Comparison of ENCODE assay signal across 18 cellular contexts in genomic region chr7:150675714-150676113, GRCh38. TPM values are rescaled to one million over a fixed set of nuclear protein-coding genes. Genes with fewer than 3 reads are reported as not detected.
DNase-seq lines count a peak whose midpoint lies in the region; ATAC-seq and TF ChIP-seq lines count a peak whose summit lies in the region.
"Had no signal": no experiment of that assay in that cellular context is flagged by ENCODE, and none has a peak within 500 bp of the region (broad histone marks: within the 10 kb centered on the region; RNA-seq: fewer than 3 reads in every experiment).

No MANE protein-coding gene starts in this region.

- H3K9me2 ChIP-seq in Loucy (replicated peaks; ENCODE audit: low read depth, low read length): no peaks in the 10 kb centered on the region

- H2AFZ ChIP-seq in Loucy (ENCODE audit: low read length): no peak overlapping the region

- H3F3A ChIP-seq in Loucy (ENCODE audit: low read depth): peaks cover 3% of the 10 kb centered on the region; the same call in 1 of the 2 replicates

- H3K4me1 Mint-ChIP-seq in activated CD4-positive, alpha-beta T cell treated with anti-CD3 and anti-CD28 coated beads, Interleukin-2, amount 10 ng/mL, durations not matched to agents 7 days and 5 days: peaks cover 83% of the 10 kb centered on the region
- peaks cover 49 to 67% of the 10 kb centered on the region in 2 donors for H3K4me1 Mint-ChIP-seq in effector memory CD8-positive, alpha-beta T cell (ENCODE audit: low read depth in 2 of 2)
- H3K4me1 Mint-ChIP-seq in stimulated activated naive CD8-positive, alpha-beta T cell treated with anti-CD3 and anti-CD28 coated beads, Interleukin-15, amount 100 ng/mL, for 72 hours: peaks cover 73% of the 10 kb centered on the region

- H3K9ac ChIP-seq in Loucy (ENCODE audit: low read depth, low read length, poor library complexity, severe bottlenecking): peak overlapping the region; percentile 55

- peaks cover 17% of the 10 kb centered on the region for H3K9me3 ChIP-seq in Loucy (ENCODE audit: insufficient read depth, low read depth, low read length)
- H3K9me3 ChIP-seq: A549, prostate gland had no signal

- H3K36me3 ChIP-seq in Loucy (ENCODE audit: insufficient read depth, low read length): no peaks in the 10 kb centered on the region
- H3K36me3 ChIP-seq: prostate gland had no signal

- peak overlapping the region; percentile 51 for H3K4me2 ChIP-seq in Loucy (ENCODE audit: low read depth, low read length, poor library complexity, severe bottlenecking)
- H3K4me2 ChIP-seq: A549 had no signal

- H3K27me3 Mint-ChIP-seq in activated CD4-positive, alpha-beta T cell treated with anti-CD3 and anti-CD28 coated beads, Interleukin-2, amount 10 ng/mL, durations not matched to agents 7 days and 5 days: no peaks in the 10 kb centered on the region
- no peaks in the 10 kb centered on the region for H3K27me3 Mint-ChIP-seq in effector memory CD8-positive, alpha-beta T cell
- no peaks in the 10 kb centered on the region for H3K27me3 Mint-ChIP-seq in stimulated activated naive CD8-positive, alpha-beta T cell treated with anti-CD3 and anti-CD28 coated beads, Interleukin-15, amount 100 ng/mL, for 72 hours

- no peak for DNase-seq in activated CD4-positive, alpha-beta T cell treated with anti-CD3 and anti-CD28 coated beads, Interleukin-2, amount 10 ng/mL, durations not matched to agents 7 days and 5 days
- DNase-seq in activated CD4-positive, alpha-beta T cell treated with anti-CD3 and anti-CD28 coated beads for 4 hours: no peak
- no peak for DNase-seq in effector memory CD8-positive, alpha-beta T cell
- DNase-seq in stimulated activated naive CD8-positive, alpha-beta T cell treated with anti-CD3 and anti-CD28 coated beads, Interleukin-15, amount 100 ng/mL, for 72 hours: no peak
- DNase-seq in NCI-H2227 (lab: John Stamatoyannopoulos, UW; ENCODE audit: unreplicated experiment) (no peak), CD1c-positive myeloid dendritic cell (ENCODE audit: extremely low spot score) (no peak)
- DNase-seq: activated CD4-positive, alpha-beta T cell treated with anti-CD3 and anti-CD28 coated beads, Interleukin-2, amount 50 U/mL, for 1 hour; activated naive CD4-positive, alpha-beta T cell treated with Interleukin-2 at 50 U/mL for 16 hours; COR-L47; NCI-H2081; NCI-H748 treated with DMSO at 0.1 percent for 48 hours; trophoblast cell had no signal

- peaks cover 32% of the 10 kb centered on the region for H3K4me1 ChIP-seq in Loucy (ENCODE audit: insufficient read depth, low read length, poor library complexity, severe bottlenecking)
- H3K4me1 ChIP-seq: A549, prostate gland had no signal

- H3K4me3 ChIP-seq in Loucy (ENCODE audit: low read length, poor library complexity, severe bottlenecking): peak overlapping the region; percentile 30
- H3K4me3 ChIP-seq: A549, prostate gland had no signal

- POLR2A ChIA-PET in activated CD4-positive, alpha-beta T cell treated with anti-CD3 and anti-CD28 coated beads, Interleukin-2, amount 10 ng/mL, durations not matched to agents 7 days and 5 days (lab: Charles Lee): interaction anchor here (0.6 kb wide), 1 partner anchor 172 kb away, joined by 3 read pairs; no protein-coding TSS in a partner anchor

- peaks cover 60% of the 10 kb centered on the region for H3K36me3 Mint-ChIP-seq in activated CD4-positive, alpha-beta T cell treated with anti-CD3 and anti-CD28 coated beads, Interleukin-2, amount 10 ng/mL, durations not matched to agents 7 days and 5 days (ENCODE audit: low read depth)
- H3K36me3 Mint-ChIP-seq in effector memory CD8-positive, alpha-beta T cell (ENCODE audit: insufficient read depth): no peaks in the 10 kb centered on the region

- CTCF ChIA-PET in activated CD4-positive, alpha-beta T cell treated with anti-CD3 and anti-CD28 coated beads, Interleukin-2, amount 10 ng/mL, durations not matched to agents 7 days and 5 days (lab: Charles Lee): interaction anchor here (0.6 kb wide), 1 partner anchor 191 kb away, joined by 3 read pairs; no protein-coding TSS in a partner anchor

- H3K4me3 Mint-ChIP-seq in activated CD4-positive, alpha-beta T cell treated with anti-CD3 and anti-CD28 coated beads, Interleukin-2, amount 10 ng/mL, durations not matched to agents 7 days and 5 days: peak overlapping the region; percentile 20
- peak overlapping the region; percentile 24 to 71 for H3K4me3 Mint-ChIP-seq in effector memory CD8-positive, alpha-beta T cell
- peak overlapping the region; percentile 8 to 17 for H3K4me3 Mint-ChIP-seq in stimulated activated naive CD8-positive, alpha-beta T cell treated with anti-CD3 and anti-CD28 coated beads, Interleukin-15, amount 100 ng/mL, for 72 hours

- no peak for TF ChIP-seq CTCF in Loucy (conservative IDR thresholded peaks at IDR 0.05; ENCODE audit: low read length)

- no peak for ATAC-seq in effector memory CD8-positive, alpha-beta T cell (replicated peaks)
- ATAC-seq in stimulated activated naive CD8-positive, alpha-beta T cell treated with anti-CD3 and anti-CD28 coated beads, Interleukin-15, amount 100 ng/mL, for 72 hours: no peak
- ATAC-seq in HG02981 (IDR thresholded peaks at IDR 0.05; ENCODE audit: unreplicated experiment): no peak
- ATAC-seq: A549 had no signal

- H3K79me2 ChIP-seq in Loucy (ENCODE audit: insufficient read depth, low read length): no peaks in the 10 kb centered on the region

- H3K27me3 ChIP-seq in Loucy (ENCODE audit: insufficient read depth, low read length, poor library complexity, severe bottlenecking): no peaks in the 10 kb centered on the region

- peaks cover 35% of the 10 kb centered on the region for H3K9me3 Mint-ChIP-seq in activated CD4-positive, alpha-beta T cell treated with anti-CD3 and anti-CD28 coated beads, Interleukin-2, amount 10 ng/mL, durations not matched to agents 7 days and 5 days
- peaks cover 0 to 7% of the 10 kb centered on the region in 2 donors for H3K9me3 Mint-ChIP-seq in effector memory CD8-positive, alpha-beta T cell
- peaks cover 10 to 38% of the 10 kb centered on the region in 2 donors for H3K9me3 Mint-ChIP-seq in stimulated activated naive CD8-positive, alpha-beta T cell treated with anti-CD3 and anti-CD28 coated beads, Interleukin-15, amount 100 ng/mL, for 72 hours

- H4K20me1 ChIP-seq in Loucy (ENCODE audit: insufficient read depth, low read length, poor library complexity, severe bottlenecking): no peaks in the 10 kb centered on the region

- peak overlapping the region; percentile 96 for H3K27ac Mint-ChIP-seq in activated CD4-positive, alpha-beta T cell treated with anti-CD3 and anti-CD28 coated beads, Interleukin-2, amount 10 ng/mL, durations not matched to agents 7 days and 5 days
- H3K27ac Mint-ChIP-seq in effector memory CD8-positive, alpha-beta T cell: peak overlapping the region; percentile 57 to 86
- H3K27ac Mint-ChIP-seq in stimulated activated naive CD8-positive, alpha-beta T cell treated with anti-CD3 and anti-CD28 coated beads, Interleukin-15, amount 100 ng/mL, for 72 hours: peak overlapping the region in 1 of 2 donors; percentile 4

RNA-seq across cellular contexts. Expression of gene GIMAP2, which starts 9.8 kb away (rescaled TPM):
- total RNA-seq in activated CD4-positive, alpha-beta T cell treated with anti-CD3 and anti-CD28 coated beads, Interleukin-2, amount 10 ng/mL, durations not matched to agents 7 days and 5 days: 100 to 1,000 TPM in 1 of 2 experiments, 10 to 100 TPM in 1; 97.7 to 102 TPM
- total RNA-seq: HT-29 had no signal

RNA-seq across cellular contexts. Expression of gene GIMAP1, which starts 40.7 kb away (rescaled TPM):
- total RNA-seq in activated CD4-positive, alpha-beta T cell treated with anti-CD3 and anti-CD28 coated beads, Interleukin-2, amount 10 ng/mL, durations not matched to agents 7 days and 5 days: 10 to 100 TPM; 18.1 to 19.6 TPM
- total RNA-seq: HT-29, RPMI7951 had no signal

RNA-seq across cellular contexts. Expression of gene GIMAP6, which starts 43.5 kb away (rescaled TPM):
- 100 to 1,000 TPM; 105 to 109 TPM for total RNA-seq in activated CD4-positive, alpha-beta T cell treated with anti-CD3 and anti-CD28 coated beads, Interleukin-2, amount 10 ng/mL, durations not matched to agents 7 days and 5 days
- total RNA-seq: HT-29 had no signal
